ENCODE assay signal across 22 cellular contexts in genomic region chr16:71282943-71283342, GRCh38.
"Had no signal": no experiment of that assay in that cellular context is flagged by ENCODE, and none has a peak within 500 bp of the region (broad histone marks: within the 10 kb centered on the region; RNA-seq: fewer than 3 reads in every experiment).

No MANE protein-coding gene starts in this region.

- H3K9me3 ChIP-seq: breast epithelium had no signal

- H3K4me3 ChIP-seq: breast epithelium had no signal

- H3K27me3 ChIP-seq: breast epithelium had no signal

- H3K27ac ChIP-seq: breast epithelium had no signal

- ATAC-seq: activated CD8-positive, alpha-beta T cell treated with anti-CD3 and anti-CD28 coated beads, Interleukin-2, amount 10 ng/mL, durations not matched to agents 7 days and 5 days; WTC11 had no signal

- DNase-seq: activated CD4-positive, alpha-beta T cell treated with anti-CD3 and anti-CD28 coated beads for 48 hours; activated CD4-positive, alpha-beta T cell treated with anti-CD3 and anti-CD28 coated beads, Interleukin-2, amount 50 U/mL, for 4 hours; activated CD4-positive, CD25-positive, alpha-beta regulatory T cell treated with anti-CD3 and anti-CD28 coated beads, Interleukin-2, amount 50 U/mL, for 72 hours; activated CD8-positive, alpha-beta memory T cell treated with anti-CD3 and anti-CD28 coated beads, Interleukin-2, amount 50 U/mL, for 48 hours; activated CD8-positive, alpha-beta T cell treated with anti-CD3 and anti-CD28 coated beads, Interleukin-2, amount 10 ng/mL, durations not matched to agents 7 days and 5 days; activated naive CD4-positive, alpha-beta T cell; activated T-cell treated with anti-CD3 and anti-CD28 coated beads, Interleukin-2, amount 50 U/mL, for 1 hour; aorta; central memory CD4-positive, alpha-beta T cell; Kasumi-1; KBM-7; NCI-H1092; NCI-H1417 treated with DMSO at 0.1 percent for 48 hours; NCI-H1694; NCI-H2029; NCI-H2107; NCI-H345; NCI-H510A; NCI-H526 treated with DMSO at 0.1 percent for 48 hours; SHP77 treated with DMSO at 0.1 percent for 48 hours had no signal
